Comparison of ENCODE assay signal across 7 cellular contexts in genomic region chr1:67683736-67684525, GRCh38. TPM values are rescaled to one million over a fixed set of nuclear protein-coding genes. Genes with fewer than 3 reads are reported as not detected.
A peak's percentile ranks its signal among the peaks of the same experiment; 100 is the strongest.
DNase-seq lines count a peak whose midpoint lies in the region; ATAC-seq and TF ChIP-seq lines count a peak whose summit lies in the region.

No MANE protein-coding gene starts in this region.

- intact Hi-C loops in colonic mucosa (cut with DNase I) (loop anchor here (10.0 kb wide), 2 partner anchors 119 to 149 kb away; no protein-coding TSS in a partner anchor), upper lobe of right lung (cut with DNase I) (no loop called here)

- H3K4me1 ChIP-seq in colonic mucosa (peaks cover 9% of the 10 kb centered on the region), upper lobe of right lung (peaks cover 22% of the 10 kb centered on the region)

- no peaks in the 10 kb centered on the region for H3K9me3 Mint-ChIP-seq in T-helper 2 cell treated with Interferon-gamma antibody and Interleukin-4, amounts not matched to agents 5 μg/mL and 100 μg/mL, for 36 hours
- H3K9me3 Mint-ChIP-seq in nephron = no peaks in the 10 kb centered on the region

- peaks cover 26% of the 10 kb centered on the region for H3K4me1 Mint-ChIP-seq in T-helper 2 cell treated with Interferon-gamma antibody and Interleukin-4, amounts not matched to agents 5 μg/mL and 100 μg/mL, for 36 hours (ENCODE audit: low read depth)
- peaks cover 30% of the 10 kb centered on the region for H3K4me1 Mint-ChIP-seq in nephron

- peak overlapping the region; percentile 60 for H3K27ac Mint-ChIP-seq in T-helper 2 cell treated with Interferon-gamma antibody and Interleukin-4, amounts not matched to agents 5 μg/mL and 100 μg/mL, for 36 hours
- peak overlapping the region; percentile 70 to 98 (median 95) for H3K27ac Mint-ChIP-seq in nephron

- DNase-seq in H4 (ENCODE audit: low spot score) (peak; percentile 43), colonic mucosa (no peak), upper lobe of right lung (no peak), NCI-H2227 (lab: John Stamatoyannopoulos, UW; ENCODE audit: unreplicated experiment) (no peak)
- DNase-seq in T-helper 2 cell treated with Interferon-gamma antibody and Interleukin-4, amounts not matched to agents 5 μg/mL and 100 μg/mL, for 36 hours (ENCODE audit: low spot score) = peak; percentile 84

- H3K27ac ChIP-seq in colonic mucosa (peak overlapping the region; percentile 92), upper lobe of right lung (no peak overlapping the region)

- peaks cover under 1% of the 10 kb centered on the region for H3K27me3 Mint-ChIP-seq in T-helper 2 cell treated with Interferon-gamma antibody and Interleukin-4, amounts not matched to agents 5 μg/mL and 100 μg/mL, for 36 hours (ENCODE audit: low read depth)
- H3K27me3 Mint-ChIP-seq in nephron (ENCODE audit: low read depth) = peaks cover 3% of the 10 kb centered on the region

- H3K9me3 ChIP-seq in colonic mucosa (no peaks in the 10 kb centered on the region), upper lobe of right lung (no peaks in the 10 kb centered on the region)

- TF ChIP-seq CTCF in colonic mucosa (IDR thresholded peaks at IDR 0.05) (no peak), nephron (IDR thresholded peaks at IDR 0.05; ENCODE audit: unreplicated experiment in 3 of 3) (no peak), upper lobe of right lung (IDR thresholded peaks at IDR 0.05) (no peak)

- H3K36me3 Mint-ChIP-seq in T-helper 2 cell treated with Interferon-gamma antibody and Interleukin-4, amounts not matched to agents 5 μg/mL and 100 μg/mL, for 36 hours (ENCODE audit: low read depth) = peaks cover 21% of the 10 kb centered on the region
- H3K36me3 Mint-ChIP-seq in nephron (ENCODE audit: low read depth) = peaks cover 26% of the 10 kb centered on the region

- H3K36me3 ChIP-seq in colonic mucosa (no peaks in the 10 kb centered on the region), upper lobe of right lung (peaks cover 14% of the 10 kb centered on the region)

- H3K4me3 ChIP-seq in colonic mucosa (peak overlapping the region; percentile 1), upper lobe of right lung (peak overlapping the region; percentile 91)

- peak overlapping the region in 1 of 2 donors; percentile 10 for H3K9ac ChIP-seq in colonic mucosa (ENCODE audit: low read depth in 2 of 2, low read length in 2 of 2)

- H3K27me3 ChIP-seq in colonic mucosa (no peaks in the 10 kb centered on the region), upper lobe of right lung (no peaks in the 10 kb centered on the region)

- peak overlapping the region; percentile 91 for H3K4me3 Mint-ChIP-seq in T-helper 2 cell treated with Interferon-gamma antibody and Interleukin-4, amounts not matched to agents 5 μg/mL and 100 μg/mL, for 36 hours
- peak overlapping the region; percentile 93 to 98 (median 94) for H3K4me3 Mint-ChIP-seq in nephron

- no peak for ATAC-seq in upper lobe of right lung
- ATAC-seq in HG03097 (IDR thresholded peaks at IDR 0.05; ENCODE audit: low FRiP score, unreplicated experiment) = no peak

RNA-seq across cellular contexts. Expression of gene GADD45A, which starts 1.1 kb away (rescaled TPM):
- 31.6 and 44.6 TPM in 2 replicates for total RNA-seq in H4 (2014; rRNA removed; shearing (Covaris generic))
- total RNA-seq in colonic mucosa (10 to 100 TPM; 29.0 to 29.4 TPM), upper lobe of right lung (16.4 TPM)

Comparison
In these comparisons a context has a peak if more than half of its experiments do, and no peak if none do; other contexts are left out.
1. DNase-seq: peak in H4 (single experiment) and T-helper 2 cell treated with Interferon-gamma antibody and Interleukin-4, amounts not matched to agents 5 μg/mL and 100 μg/mL, for 36 hours (single experiment); none in colonic mucosa (single experiment), upper lobe of right lung (single experiment) and NCI-H2227 (single experiment).